In genomic region chr3:156674911-156675743, GRCh38 we compare ENCODE assay signal across 8 cellular contexts. TPM values are rescaled to one million over a fixed set of nuclear protein-coding genes. Genes with fewer than 3 reads are reported as not detected.
DNase-seq lines count a peak whose midpoint lies in the region; ATAC-seq and TF ChIP-seq lines count a peak whose summit lies in the region.

No MANE protein-coding gene starts in this region.

- peaks cover 3% of the 10 kb centered on the region for H3K27me3 Mint-ChIP-seq in GM23338 (ENCODE audit: insufficient read depth, low read depth, poor library complexity)
- no peaks in the 10 kb centered on the region for H3K27me3 Mint-ChIP-seq in neural crest cell (ENCODE audit: low read depth)

- in situ Hi-C loops in Panc1 (cut with HindIII; ENCODE audit: low pct_unique_long_range_greater_than_20kb, low sequenced_read_pairs) = no loop called here

- H3K27ac ChIP-seq in GM23338 (ENCODE audit: low read depth) (no peak overlapping the region), Panc1 (ENCODE audit: low read length) (peak overlapping the region; percentile 86), thymus (ENCODE audit: low read depth) (peak overlapping the region; percentile 97)

- H3K4me3 ChIP-seq in GM23338 (peak overlapping the region; percentile 97), Panc1 (ENCODE audit: low read depth in 2 of 2, low read length in 2 of 2) (peak overlapping the region; percentile 84 to 89), thymus (ENCODE audit: low read length) (peak overlapping the region; percentile 96)

- POLR2A ChIA-PET in Panc1 (lab: Charles Lee) = interaction anchor here (0.5 to 0.7 kb wide), 3 partner anchors 29 to 344 kb away, joined by 3 read pairs; no protein-coding TSS in a partner anchor

- H4K20me1 ChIP-seq in GM23338 (replicated peaks; ENCODE audit: insufficient read depth) = peaks cover 19% of the 10 kb centered on the region; the same call in 1 of the 2 replicates

- H3K9me3 ChIP-seq in Panc1 (ENCODE audit: control insufficient read depth, insufficient read depth, low read depth, low read length) = no peaks in the 10 kb centered on the region
- H3K9me3 ChIP-seq in thymus (ENCODE audit: control insufficient read depth) = peaks cover 1% of the 10 kb centered on the region

- peak overlapping the region; percentile 70 for H2AFZ ChIP-seq in GM23338

- H3K27me3 ChIP-seq in GM23338 (ENCODE audit: insufficient read depth) = peaks cover 16% of the 10 kb centered on the region; the same call in 1 of the 2 replicates
- no peaks in the 10 kb centered on the region for H3K27me3 ChIP-seq in Panc1 (ENCODE audit: control insufficient read depth, insufficient read depth, low read length)
- no peaks in the 10 kb centered on the region for H3K27me3 ChIP-seq in thymus (ENCODE audit: control insufficient read depth, insufficient read depth)

- H3K9me3 Mint-ChIP-seq in GM23338 = no peaks in the 10 kb centered on the region
- no peaks in the 10 kb centered on the region for H3K9me3 Mint-ChIP-seq in neural crest cell

- under 1% methylated on average over 84 of the region's 84 CpGs for WGBS in thymus

- DNase-seq in AG08396 (ENCODE audit: low spot score) = peak; percentile 64
- DNase-seq in GM23338 (ENCODE audit: low spot score) = peak; percentile 82
- DNase-seq in Panc1 (ENCODE audit: low read depth, low spot score) = no peak
- DNase-seq in activated gamma-delta T cell treated with Interleukin-2 at 50 U/mL for 16 hours = peak; percentile 32
- peak; percentile 27 for DNase-seq in foreskin melanocyte
- DNase-seq in neural crest cell (ENCODE audit: low read depth, low spot score) = peak; percentile 58
- no peak for DNase-seq in DMS153 (lab: John Stamatoyannopoulos, UW)

- CTCF ChIA-PET in Panc1 (lab: Charles Lee) = no interaction called here

- peak; percentile 51 to 68 for TF ChIP-seq CTCF in GM23338 (conservative IDR thresholded peaks at IDR 0.05; ENCODE audit: low read depth in 2 of 2)
- peak; percentile 78 for TF ChIP-seq CTCF in Panc1 (IDR thresholded peaks at IDR 0.05)
- peak; percentile 70 for TF ChIP-seq CTCF in neural crest cell (conservative IDR thresholded peaks at IDR 0.05)

- H3K4me1 Mint-ChIP-seq in GM23338 = peaks cover 22% of the 10 kb centered on the region
- H3K4me1 Mint-ChIP-seq in neural crest cell = peaks cover 37% of the 10 kb centered on the region

- H3K27ac Mint-ChIP-seq in GM23338 (no peak overlapping the region), neural crest cell (ENCODE audit: unreplicated experiment) (no peak overlapping the region)

- 0 out of 2 replicates have a peak, but pooled peaks cover 4% of the 10 kb centered on the region for H3K4me1 ChIP-seq in GM23338 (ENCODE audit: insufficient read depth)
- H3K4me1 ChIP-seq in Panc1 (ENCODE audit: control insufficient read depth, insufficient read depth, low read length) = peaks cover 28% of the 10 kb centered on the region
- H3K4me1 ChIP-seq in thymus (ENCODE audit: control insufficient read depth, insufficient read depth, low read length) = peaks cover 20% of the 10 kb centered on the region

- intact Hi-C loops in Panc1 (cut with micrococcal nuclease; ENCODE audit: unreplicated experiment) = loop anchor here (2.0 to 5.0 kb wide), 3 partner anchors 118 to 452 kb away; partner anchors contain the start of gene SSR3

- 0 out of 2 replicates have a peak, but pooled peaks cover 3% of the 10 kb centered on the region for H3F3A ChIP-seq in GM23338 (replicated peaks; ENCODE audit: low read depth)

- ATAC-seq in GM23338 = peak; percentile 68
- peak; percentile 39 for ATAC-seq in Panc1

- BruUV-seq in Panc1 (replicated peaks; lab: Mats Ljungman, UMichigan) = no TSS peak

- peaks cover 12% of the 10 kb centered on the region for H3K36me3 ChIP-seq in GM23338 (ENCODE audit: insufficient read depth)
- H3K36me3 ChIP-seq in Panc1 (ENCODE audit: control insufficient read depth, insufficient read depth, low read length) = peaks cover 8% of the 10 kb centered on the region
- peaks cover 9% of the 10 kb centered on the region for H3K36me3 ChIP-seq in thymus (ENCODE audit: control insufficient read depth, insufficient read depth)

- peak overlapping the region; percentile 86 for H3K4me2 ChIP-seq in GM23338

- H3K79me2 ChIP-seq in GM23338 (replicated peaks; ENCODE audit: insufficient read depth) = peaks cover 39% of the 10 kb centered on the region

- no peaks in the 10 kb centered on the region for H3K9me2 ChIP-seq in GM23338 (ENCODE audit: insufficient read depth)

- H3K36me3 Mint-ChIP-seq in GM23338 (ENCODE audit: low read depth) = peaks cover 15% of the 10 kb centered on the region
- H3K36me3 Mint-ChIP-seq in neural crest cell (ENCODE audit: low read depth) = peaks cover 12% of the 10 kb centered on the region

- H3K4me3 Mint-ChIP-seq in GM23338 (peak overlapping the region; percentile 94), neural crest cell (peak overlapping the region; percentile 95)

TF ChIP-seq in GM23338, 12 proteins besides CTCF, POLR2A, EP300 and RAD21:
- TF ChIP-seq JUNB (IDR thresholded peaks at IDR 0.05; ENCODE audit: unreplicated experiment) (no peak), CREB1 (CRISPR knock-in tag; IDR thresholded peaks at IDR 0.05; ENCODE audit: low read depth) (peak; percentile 22; the same call in 1 of the 2 replicates), STAT1 (IDR thresholded peaks at IDR 0.05; ENCODE audit: unreplicated experiment) (no peak), ZNF331 (CRISPR knock-in tag; IDR thresholded peaks at IDR 0.05; ENCODE audit: low read depth) (no peak), POLR2AphosphoS5 (IDR thresholded peaks at IDR 0.05; ENCODE audit: low read depth) (no peak), ZNF114 (CRISPR knock-in tag; IDR thresholded peaks at IDR 0.05) (no peak), EZH2 (IDR thresholded peaks at IDR 0.05; ENCODE audit: low read depth, unreplicated experiment) (no peak), EZH2phosphoT487 (IDR thresholded peaks at IDR 0.05; ENCODE audit: unreplicated experiment) (no peak)
- TF ChIP-seq, protein P1, sequence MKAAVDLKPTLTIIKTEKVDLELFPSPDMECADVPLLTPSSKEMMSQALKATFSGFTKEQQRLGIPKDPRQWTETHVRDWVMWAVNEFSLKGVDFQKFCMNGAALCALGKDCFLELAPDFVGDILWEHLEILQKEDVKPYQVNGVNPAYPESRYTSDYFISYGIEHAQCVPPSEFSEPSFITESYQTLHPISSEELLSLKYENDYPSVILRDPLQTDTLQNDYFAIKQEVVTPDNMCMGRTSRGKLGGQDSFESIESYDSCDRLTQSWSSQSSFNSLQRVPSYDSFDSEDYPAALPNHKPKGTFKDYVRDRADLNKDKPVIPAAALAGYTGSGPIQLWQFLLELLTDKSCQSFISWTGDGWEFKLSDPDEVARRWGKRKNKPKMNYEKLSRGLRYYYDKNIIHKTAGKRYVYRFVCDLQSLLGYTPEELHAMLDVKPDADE (IDR thresholded peaks at IDR 0.05) = no peak

RNA-seq across cellular contexts. Expression of gene TIPARP, which starts 0.7 kb away (rescaled TPM):
- 6.9 and 10.2 TPM in 2 replicates for total RNA-seq in GM23338 (2014; rRNA removed; shearing (Covaris generic))
- polyA plus RNA-seq in GM23338 (2016; fragmentation: Nextera tagmentation; extraction: Ambion mirVana) (2.8 and 4.5 TPM in 2 replicates), thymus (30.3 TPM)
- total RNA-seq in Panc1 (2021; ENCODE audit: unreplicated experiment) (22.1 TPM), neural crest cell (13.0 and 13.4 TPM in 2 replicates)
- 11.0 TPM for polyA plus RNA-seq in Panc1 (2012; ENCODE audit: insufficient read length)

Comparison
In these comparisons a context has a peak if more than half of its experiments do, and no peak if none do; other contexts are left out.
1. DNase-seq: peak in AG08396 (single experiment), GM23338 (single experiment), activated gamma-delta T cell treated with Interleukin-2 at 50 U/mL for 16 hours (single experiment), foreskin melanocyte (single experiment) and neural crest cell (single experiment); none in Panc1 (single experiment) and DMS153 (single experiment).
2. Peak in every context shown above with its lines, with median percentiles within 50 percentile points of each other: H3K4me3 ChIP-seq and CTCF ChIP-seq.